8 cellular contexts compared by ENCODE assay signal in the genomic region with DNA sequence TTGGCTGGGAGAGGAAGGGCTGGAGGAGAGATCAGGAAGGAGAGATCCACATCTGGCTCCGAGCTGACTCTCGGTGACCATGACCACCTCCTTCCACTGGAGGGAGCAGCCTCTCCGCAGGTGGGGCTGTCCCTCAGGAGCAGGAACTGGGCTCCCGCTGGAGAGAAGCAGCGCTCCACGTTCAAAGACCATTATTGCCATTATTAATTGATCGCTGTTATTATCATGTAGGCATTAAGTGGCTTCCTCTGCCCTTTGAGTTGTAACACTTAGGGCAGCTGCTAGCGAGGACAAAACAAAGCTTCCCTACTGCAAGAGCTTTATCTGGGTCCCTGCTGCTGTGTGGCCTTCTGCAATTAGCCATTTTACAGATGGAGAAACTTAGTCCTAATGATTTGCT.
DNase-seq lines count a peak whose midpoint lies in the region; ATAC-seq and TF ChIP-seq lines count a peak whose summit lies in the region.

No MANE protein-coding gene starts in this region.

- no peaks in the 10 kb centered on the region for H3K4me1 ChIP-seq in upper lobe of right lung

- intact Hi-C loops in upper lobe of right lung (cut with DNase I) = no loop called here

- in situ Hi-C loops in T47D (cut with HindIII; ENCODE audit: low pct_unique_long_range_greater_than_20kb, low sequenced_read_pairs) = no loop called here

- no peaks in the 10 kb centered on the region for H3K36me3 ChIP-seq in upper lobe of right lung

- peak; percentile 49 for TF ChIP-seq CTCF in upper lobe of right lung (IDR thresholded peaks at IDR 0.05)

- ATAC-seq in HG02678 (IDR thresholded peaks at IDR 0.05; ENCODE audit: unreplicated experiment) (peak; percentile 57), upper lobe of right lung (peak; percentile 68), GM21786 (IDR thresholded peaks at IDR 0.05; ENCODE audit: unreplicated experiment) (no peak)

- no peak overlapping the region for H3K27ac ChIP-seq in upper lobe of right lung

- no peaks in the 10 kb centered on the region for H3K9me3 ChIP-seq in upper lobe of right lung

- H3K27me3 ChIP-seq in upper lobe of right lung = peaks cover 22% of the 10 kb centered on the region

- DNase-seq in NCI-H1436 (lab: John Stamatoyannopoulos, UW) (peak; percentile 53), NCI-H1436 treated with DMSO at 0.1 percent for 48 hours (lab: John Stamatoyannopoulos, UW) (no peak), NCI-H524 (lab: John Stamatoyannopoulos, UW) (peak; percentile 30 to 75), T47D (ENCODE audit: low read depth in 1 of 2, low spot score in 1 of 2) (peak; percentile 75 to 77), kidney tubule cell (ENCODE audit: low spot score) (peak; percentile 65), upper lobe of right lung (no peak)

- H3K4me3 ChIP-seq in upper lobe of right lung = no peak overlapping the region

Comparison
In these comparisons a context has a peak if more than half of its experiments do, and no peak if none do; other contexts are left out.
1. DNase-seq: peak in NCI-H1436 (single experiment), NCI-H524 (2 of 2), T47D (2 of 2) and kidney tubule cell (single experiment); none in NCI-H1436 treated with DMSO at 0.1 percent for 48 hours (single experiment) and upper lobe of right lung (single experiment).